ENCODE assay signal across 11 cellular contexts in genomic region chr1:85091647-85092295, GRCh38. TPM values are rescaled to one million over a fixed set of nuclear protein-coding genes. Genes with fewer than 3 reads are reported as not detected.
DNase-seq lines count a peak whose midpoint lies in the region; ATAC-seq lines count a peak whose summit lies in the region.
"Had no signal": no experiment of that assay in that cellular context is flagged by ENCODE, and none has a peak within 500 bp of the region (broad histone marks: within the 10 kb centered on the region; RNA-seq: fewer than 3 reads in every experiment).

No MANE protein-coding gene starts in this region.

- H3K27me3 Mint-ChIP-seq in activated naive CD8-positive, alpha-beta T cell treated with anti-CD3 and anti-CD28 coated beads, Interleukin-2, amount 50 U/mL, for 24 hours: peaks cover 9% of the 10 kb centered on the region

- H3K4me1 Mint-ChIP-seq in activated naive CD8-positive, alpha-beta T cell treated with anti-CD3 and anti-CD28 coated beads, Interleukin-2, amount 50 U/mL, for 24 hours: peaks cover 6% of the 10 kb centered on the region
- peaks cover 5% of the 10 kb centered on the region for H3K4me1 Mint-ChIP-seq in stimulated activated effector memory CD8-positive, alpha-beta T cell treated with anti-CD3 and anti-CD28 coated beads, Interleukin-12 subunit alpha, Interleukin-12 subunit beta, amount 100 ng/mL, for 72 hours
- H3K4me1 Mint-ChIP-seq: brain had no signal

- H3K9me3 Mint-ChIP-seq in activated naive CD8-positive, alpha-beta T cell treated with anti-CD3 and anti-CD28 coated beads, Interleukin-2, amount 50 U/mL, for 24 hours: no peaks in the 10 kb centered on the region
- no peaks in the 10 kb centered on the region for H3K9me3 Mint-ChIP-seq in stimulated activated effector memory CD8-positive, alpha-beta T cell treated with anti-CD3 and anti-CD28 coated beads, Interleukin-12 subunit alpha, Interleukin-12 subunit beta, amount 100 ng/mL, for 72 hours
- H3K9me3 Mint-ChIP-seq: brain had no signal

- no peaks in the 10 kb centered on the region for H3K36me3 Mint-ChIP-seq in activated naive CD8-positive, alpha-beta T cell treated with anti-CD3 and anti-CD28 coated beads, Interleukin-2, amount 50 U/mL, for 24 hours (ENCODE audit: low read depth)
- no peaks in the 10 kb centered on the region for H3K36me3 Mint-ChIP-seq in stimulated activated effector memory CD8-positive, alpha-beta T cell treated with anti-CD3 and anti-CD28 coated beads, Interleukin-12 subunit alpha, Interleukin-12 subunit beta, amount 100 ng/mL, for 72 hours
- H3K36me3 Mint-ChIP-seq: brain had no signal

- H3K27ac Mint-ChIP-seq in activated naive CD8-positive, alpha-beta T cell treated with anti-CD3 and anti-CD28 coated beads, Interleukin-2, amount 50 U/mL, for 24 hours: no peak overlapping the region
- no peak overlapping the region for H3K27ac Mint-ChIP-seq in stimulated activated effector memory CD8-positive, alpha-beta T cell treated with anti-CD3 and anti-CD28 coated beads, Interleukin-12 subunit alpha, Interleukin-12 subunit beta, amount 100 ng/mL, for 72 hours
- H3K27ac Mint-ChIP-seq: brain had no signal

- peak; percentile 87 for ATAC-seq in activated naive CD8-positive, alpha-beta T cell treated with anti-CD3 and anti-CD28 coated beads, Interleukin-2, amount 50 U/mL, for 24 hours
- ATAC-seq in stimulated activated effector memory CD8-positive, alpha-beta T cell treated with anti-CD3 and anti-CD28 coated beads, Interleukin-12 subunit alpha, Interleukin-12 subunit beta, amount 100 ng/mL, for 72 hours: peak; percentile 79
- ATAC-seq: sciatic nerve had no signal

- peak overlapping the region; percentile 33 for H3K4me3 Mint-ChIP-seq in activated naive CD8-positive, alpha-beta T cell treated with anti-CD3 and anti-CD28 coated beads, Interleukin-2, amount 50 U/mL, for 24 hours
- peak overlapping the region; percentile 8 for H3K4me3 Mint-ChIP-seq in stimulated activated effector memory CD8-positive, alpha-beta T cell treated with anti-CD3 and anti-CD28 coated beads, Interleukin-12 subunit alpha, Interleukin-12 subunit beta, amount 100 ng/mL, for 72 hours
- H3K4me3 Mint-ChIP-seq: brain had no signal

- peak; percentile 6 to 7 for DNase-seq in activated CD4-positive, alpha-beta T cell treated with anti-CD3 and anti-CD28 coated beads for 4 hours
- DNase-seq in activated CD4-positive, alpha-beta T cell treated with anti-CD3 and anti-CD28 coated beads, Interleukin-2, amount 50 U/mL, for 4 hours: no peak
- DNase-seq in LHCN-M2 (ENCODE audit: low read depth) (peak; percentile 13), medulla oblongata (ENCODE audit: extremely low spot score) (no peak), NCI-H2171 (lab: John Stamatoyannopoulos, UW) (no peak), AG08396 (ENCODE audit: low spot score) (no peak)
- peak; percentile 8 for DNase-seq in activated naive CD8-positive, alpha-beta T cell treated with anti-CD3 and anti-CD28 coated beads, Interleukin-2, amount 50 U/mL, for 24 hours
- DNase-seq in stimulated activated effector memory CD8-positive, alpha-beta T cell treated with anti-CD3 and anti-CD28 coated beads, Interleukin-12 subunit alpha, Interleukin-12 subunit beta, amount 100 ng/mL, for 72 hours (ENCODE audit: low spot score in 2 of 2): no peak
- DNase-seq: NCI-H1930 had no signal

RNA-seq across cellular contexts. Expression of gene MCOLN3, which starts 43.5 kb away (rescaled TPM):
- 1.9 and 3.0 TPM in 2 replicates for total RNA-seq in LHCN-M2 (2014; rRNA removed)
- 0.49 TPM for polyA plus RNA-seq in LHCN-M2 (2012)

Comparison
In these comparisons a context has a peak if more than half of its experiments do, and no peak if none do; other contexts are left out.
1. DNase-seq: peak in activated CD4-positive, alpha-beta T cell treated with anti-CD3 and anti-CD28 coated beads for 4 hours (2 of 2), LHCN-M2 (single experiment) and activated naive CD8-positive, alpha-beta T cell treated with anti-CD3 and anti-CD28 coated beads, Interleukin-2, amount 50 U/mL, for 24 hours (single experiment); none in activated CD4-positive, alpha-beta T cell treated with anti-CD3 and anti-CD28 coated beads, Interleukin-2, amount 50 U/mL, for 4 hours (0 of 2), stimulated activated effector memory CD8-positive, alpha-beta T cell treated with anti-CD3 and anti-CD28 coated beads, Interleukin-12 subunit alpha, Interleukin-12 subunit beta, amount 100 ng/mL, for 72 hours (0 of 2), medulla oblongata (single experiment), NCI-H2171 (single experiment) and AG08396 (single experiment).